ENCODE assay signal across 8 cellular contexts in the genomic region with DNA sequence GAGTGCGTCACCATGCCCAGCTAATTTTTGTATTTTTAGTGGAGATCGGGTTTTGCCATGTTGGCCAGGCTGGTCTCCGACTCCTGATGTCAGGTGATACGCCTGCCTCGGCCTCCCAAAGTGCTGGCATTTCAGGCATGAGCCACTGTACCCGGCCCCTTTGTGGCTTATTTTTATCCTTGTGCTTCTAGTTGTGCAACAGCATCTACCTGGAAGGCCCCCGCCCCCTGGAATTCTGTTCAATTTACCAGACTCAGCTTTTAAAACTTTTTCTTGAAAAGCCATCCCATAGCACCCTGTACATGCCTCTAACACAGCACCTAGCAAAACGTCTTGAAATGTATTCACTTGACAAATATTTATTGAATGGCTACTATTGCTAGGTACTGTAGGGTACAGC.
"Had no signal": no experiment of that assay in that cellular context is flagged by ENCODE, and none has a peak within 500 bp of the region (broad histone marks: within the 10 kb centered on the region; RNA-seq: fewer than 3 reads in every experiment).

No MANE protein-coding gene starts in this region.

- ATAC-seq: GM12878 had no signal

- DNase-seq: GDM1, GF-D8 had no signal

- H3K4me3 ChIP-seq: GM12878 had no signal

- FAIRE-seq: G401.6, GM12878, GM12891, GM12892, GM18507, GM19239 had no signal
